8 cellular contexts compared by ENCODE assay signal in genomic region chr10:24901686-24902399, GRCh38. TPM values are rescaled to one million over a fixed set of nuclear protein-coding genes. Genes with fewer than 3 reads are reported as not detected.
DNase-seq lines count a peak whose midpoint lies in the region; ATAC-seq and TF ChIP-seq lines count a peak whose summit lies in the region.

No MANE protein-coding gene starts in this region.

- intact Hi-C loops in Panc1 (cut with micrococcal nuclease; ENCODE audit: unreplicated experiment): no loop called here

- H3K27ac ChIP-seq in Panc1 (ENCODE audit: low read length) (peak overlapping the region; percentile 61), epithelial cell of prostate (peak overlapping the region; percentile 40)

- no TSS peak for BruUV-seq in Panc1 (replicated peaks; lab: Mats Ljungman, UMichigan)

- TF ChIP-seq CTCF in Panc1 (IDR thresholded peaks at IDR 0.05): no peak

- ATAC-seq in HG02678 (IDR thresholded peaks at IDR 0.05; ENCODE audit: unreplicated experiment): peak; percentile 41
- peak; percentile 92 for ATAC-seq in Panc1
- ATAC-seq in HG02970 (IDR thresholded peaks at IDR 0.05; ENCODE audit: low FRiP score, unreplicated experiment): no peak

- in situ Hi-C loops in Panc1 (cut with HindIII; ENCODE audit: low pct_unique_long_range_greater_than_20kb, low sequenced_read_pairs): no loop called here

- peak; percentile 18 to 34 for DNase-seq in stimulated activated CD4-positive, alpha-beta T cell treated with anti-CD3 and anti-CD28 coated beads, Interleukin-2, amount 100 ng/mL, for 24 hours
- no peak for DNase-seq in stimulated activated CD4-positive, alpha-beta T cell treated with anti-CD3 and anti-CD28 coated beads, Interleukin-4, amount 100 ng/mL, for 4 hours
- DNase-seq in Panc1 (ENCODE audit: low read depth, low spot score) (peak; percentile 82), epithelial cell of prostate (ENCODE audit: low read depth, low spot score) (peak; percentile 75), non-pigmented ciliary epithelial cell (ENCODE audit: low read depth) (peak; percentile 80), ecto neural progenitor cell (ENCODE audit: low spot score) (no peak)

- no peaks in the 10 kb centered on the region for H3K9me3 ChIP-seq in Panc1 (ENCODE audit: control insufficient read depth, insufficient read depth, low read depth, low read length)

- peaks cover 15% of the 10 kb centered on the region for H3K4me1 ChIP-seq in Panc1 (ENCODE audit: control insufficient read depth, insufficient read depth, low read length)

- POLR2A ChIA-PET in Panc1 (lab: Charles Lee): no interaction called here

- no peaks in the 10 kb centered on the region for H3K27me3 ChIP-seq in Panc1 (ENCODE audit: control insufficient read depth, insufficient read depth, low read length)

- CTCF ChIA-PET in Panc1 (lab: Charles Lee): no interaction called here

- 0 out of 4 replicates have a peak overlapping the region, but pooled peaks of 1 of the 2 experiments have one; percentile 16 for H3K4me3 ChIP-seq in Panc1 (ENCODE audit: low read depth in 2 of 2, low read length in 2 of 2)

- H3K36me3 ChIP-seq in Panc1 (ENCODE audit: control insufficient read depth, insufficient read depth, low read length): no peaks in the 10 kb centered on the region

RNA-seq across cellular contexts. Expression of gene PRTFDC1, which starts 50.6 kb away (rescaled TPM):
- total RNA-seq in Panc1 (2021; ENCODE audit: unreplicated experiment): 3.0 TPM
- 3.5 TPM for polyA plus RNA-seq in Panc1 (2012; ENCODE audit: insufficient read length)

Comparison
In these comparisons a context has a peak if more than half of its experiments do, and no peak if none do; other contexts are left out.
1. DNase-seq: peak in stimulated activated CD4-positive, alpha-beta T cell treated with anti-CD3 and anti-CD28 coated beads, Interleukin-2, amount 100 ng/mL, for 24 hours (2 of 2), Panc1 (single experiment), epithelial cell of prostate (single experiment) and non-pigmented ciliary epithelial cell (single experiment); none in stimulated activated CD4-positive, alpha-beta T cell treated with anti-CD3 and anti-CD28 coated beads, Interleukin-4, amount 100 ng/mL, for 4 hours (0 of 2) and ecto neural progenitor cell (single experiment).